ENCODE assay signal across 15 cellular contexts in genomic region chr4:103754844-103755243, GRCh38. TPM values are rescaled to one million over a fixed set of nuclear protein-coding genes. Genes with fewer than 3 reads are reported as not detected.
A peak's percentile ranks its signal among the peaks of the same experiment; 100 is the strongest.
DNase-seq lines count a peak whose midpoint lies in the region; ATAC-seq and TF ChIP-seq lines count a peak whose summit lies in the region.
"Had no signal": no experiment of that assay in that cellular context is flagged by ENCODE, and none has a peak within 500 bp of the region (broad histone marks: within the 10 kb centered on the region; RNA-seq: fewer than 3 reads in every experiment).

No MANE protein-coding gene starts in this region.

- no peaks in the 10 kb centered on the region for H3K27me3 ChIP-seq in tibial nerve

- intact Hi-C loops in mucosa of descending colon (cut with DNase I, micrococcal nuclease): no loop called here
- intact Hi-C loops in activated T-helper 1 cell treated with anti-CD3 and anti-CD28 coated beads, Interleukin-12 subunit alpha, Interleukin-12 subunit beta, Interleukin-2, Interleukin-4 antibody, amounts not matched to agents 30 ng/mL and 10 ng/mL and 1 ng/mL, durations not matched to agents 14 hours and 24 hours and 36 hours (cut with micrococcal nuclease): no loop called here

- no peak overlapping the region for H3K27ac Mint-ChIP-seq in activated T-helper 1 cell treated with anti-CD3 and anti-CD28 coated beads, Interleukin-12 subunit alpha, Interleukin-12 subunit beta, Interleukin-2, Interleukin-4 antibody, amounts not matched to agents 30 ng/mL and 10 ng/mL and 1 ng/mL, durations not matched to agents 14 hours and 24 hours and 36 hours
- H3K27ac Mint-ChIP-seq: T-helper 17 cell had no signal

- ATAC-seq in mucosa of descending colon: peak; percentile 26
- ATAC-seq: T-helper 17 cell had no signal

- H3K4me3 ChIP-seq in mucosa of descending colon: no peak overlapping the region
- H3K4me3 ChIP-seq in tibial nerve: no peak overlapping the region

- no peak for TF ChIP-seq CTCF in mucosa of descending colon (IDR thresholded peaks at IDR 0.05)
- TF ChIP-seq CTCF in tibial nerve (IDR thresholded peaks at IDR 0.05): no peak

- TF ChIP-seq EP300 in tibial nerve (IDR thresholded peaks at IDR 0.05): peak in 1 of 2 donors; percentile 9

- DNase-seq in DMS53 (lab: John Stamatoyannopoulos, UW) (peak; percentile 91), NCI-H1436 treated with DMSO at 0.1 percent for 48 hours (lab: John Stamatoyannopoulos, UW) (peak; percentile 36), dermis microvascular lymphatic vessel endothelial cell (ENCODE audit: low read depth in 2 of 2) (peak; percentile 50 to 90), mucosa of descending colon (peak in 1 of 3 donors; percentile 49), anterior cingulate cortex (lab: John Stamatoyannopoulos, UW) (no peak), NCI-H1930 (lab: John Stamatoyannopoulos, UW) (no peak), tibial nerve (ENCODE audit: low spot score in 2 of 2) (no peak)
- DNase-seq in activated T-helper 1 cell treated with anti-CD3 and anti-CD28 coated beads, Interleukin-12 subunit alpha, Interleukin-12 subunit beta, Interleukin-2, Interleukin-4 antibody, amounts not matched to agents 30 ng/mL and 10 ng/mL and 1 ng/mL, durations not matched to agents 14 hours and 24 hours and 36 hours (ENCODE audit: low spot score): no peak
- DNase-seq: activated naive CD4-positive, alpha-beta T cell treated with Interleukin-2 at 50 U/mL for 16 hours; CD4-positive, CD25-positive, alpha-beta regulatory T cell; kidney glomerular epithelial cell; NCI-H774; T-helper 17 cell had no signal

- no peaks in the 10 kb centered on the region for H3K36me3 ChIP-seq in mucosa of descending colon (ENCODE audit: low read depth)
- no peaks in the 10 kb centered on the region for H3K36me3 ChIP-seq in tibial nerve

- no peak overlapping the region for H3K4me3 Mint-ChIP-seq in activated T-helper 1 cell treated with anti-CD3 and anti-CD28 coated beads, Interleukin-12 subunit alpha, Interleukin-12 subunit beta, Interleukin-2, Interleukin-4 antibody, amounts not matched to agents 30 ng/mL and 10 ng/mL and 1 ng/mL, durations not matched to agents 14 hours and 24 hours and 36 hours
- H3K4me3 Mint-ChIP-seq: CD4-positive, CD25-positive, alpha-beta regulatory T cell; central memory CD8-positive, alpha-beta T cell; T-helper 17 cell had no signal

- no peaks in the 10 kb centered on the region for H3K9me3 Mint-ChIP-seq in activated T-helper 1 cell treated with anti-CD3 and anti-CD28 coated beads, Interleukin-12 subunit alpha, Interleukin-12 subunit beta, Interleukin-2, Interleukin-4 antibody, amounts not matched to agents 30 ng/mL and 10 ng/mL and 1 ng/mL, durations not matched to agents 14 hours and 24 hours and 36 hours

- H3K36me3 Mint-ChIP-seq in activated T-helper 1 cell treated with anti-CD3 and anti-CD28 coated beads, Interleukin-12 subunit alpha, Interleukin-12 subunit beta, Interleukin-2, Interleukin-4 antibody, amounts not matched to agents 30 ng/mL and 10 ng/mL and 1 ng/mL, durations not matched to agents 14 hours and 24 hours and 36 hours (ENCODE audit: low read depth): no peaks in the 10 kb centered on the region
- H3K36me3 Mint-ChIP-seq: CD4-positive, CD25-positive, alpha-beta regulatory T cell had no signal

- H3K4me1 ChIP-seq in mucosa of descending colon (ENCODE audit: low read depth): no peaks in the 10 kb centered on the region
- no peaks in the 10 kb centered on the region for H3K4me1 ChIP-seq in tibial nerve

- H3K9me3 ChIP-seq in mucosa of descending colon (peaks cover 7% of the 10 kb centered on the region), tibial nerve (no peaks in the 10 kb centered on the region)

- no peaks in the 10 kb centered on the region for H3K4me1 Mint-ChIP-seq in activated T-helper 1 cell treated with anti-CD3 and anti-CD28 coated beads, Interleukin-12 subunit alpha, Interleukin-12 subunit beta, Interleukin-2, Interleukin-4 antibody, amounts not matched to agents 30 ng/mL and 10 ng/mL and 1 ng/mL, durations not matched to agents 14 hours and 24 hours and 36 hours (ENCODE audit: low read depth)
- H3K4me1 Mint-ChIP-seq: CD4-positive, CD25-positive, alpha-beta regulatory T cell; central memory CD8-positive, alpha-beta T cell; T-helper 17 cell had no signal

- 62 to 69% methylated on average over 3 of the region's 3 CpGs for WGBS in tibial nerve, 2 donors

- no peak overlapping the region for H3K27ac ChIP-seq in tibial nerve
- H3K27ac ChIP-seq: KMS-11 had no signal

- H3K27me3 Mint-ChIP-seq in activated T-helper 1 cell treated with anti-CD3 and anti-CD28 coated beads, Interleukin-12 subunit alpha, Interleukin-12 subunit beta, Interleukin-2, Interleukin-4 antibody, amounts not matched to agents 30 ng/mL and 10 ng/mL and 1 ng/mL, durations not matched to agents 14 hours and 24 hours and 36 hours (ENCODE audit: insufficient read depth): no peaks in the 10 kb centered on the region
- H3K27me3 Mint-ChIP-seq: CD4-positive, CD25-positive, alpha-beta regulatory T cell; central memory CD8-positive, alpha-beta T cell; T-helper 17 cell had no signal

- no peak for TF ChIP-seq POLR2A in tibial nerve (IDR thresholded peaks at IDR 0.05)

RNA-seq across cellular contexts. Expression of gene TACR3, which starts 35.1 kb away (rescaled TPM):
- total RNA-seq in dermis microvascular lymphatic vessel endothelial cell (not detected in 2 replicates), mucosa of descending colon (not detected), tibial nerve (not detected)
- not detected in 2 replicates for total RNA-seq in activated T-helper 1 cell treated with anti-CD3 and anti-CD28 coated beads, Interleukin-12 subunit alpha, Interleukin-12 subunit beta, Interleukin-2, Interleukin-4 antibody, amounts not matched to agents 30 ng/mL and 10 ng/mL and 1 ng/mL, durations not matched to agents 14 hours and 24 hours and 36 hours
- total RNA-seq: CD4-positive, CD25-positive, alpha-beta regulatory T cell; T-helper 17 cell had no signal

Comparison
In these comparisons a context has a peak if more than half of its experiments do, and no peak if none do; other contexts are left out.
1. DNase-seq: peak in DMS53 (single experiment), NCI-H1436 treated with DMSO at 0.1 percent for 48 hours (single experiment) and dermis microvascular lymphatic vessel endothelial cell (2 of 2); none in anterior cingulate cortex (0 of 58), NCI-H1930 (0 of 2), tibial nerve (0 of 2) and activated T-helper 1 cell treated with anti-CD3 and anti-CD28 coated beads, Interleukin-12 subunit alpha, Interleukin-12 subunit beta, Interleukin-2, Interleukin-4 antibody, amounts not matched to agents 30 ng/mL and 10 ng/mL and 1 ng/mL, durations not matched to agents 14 hours and 24 hours and 36 hours (single experiment).